In the genomic region with DNA sequence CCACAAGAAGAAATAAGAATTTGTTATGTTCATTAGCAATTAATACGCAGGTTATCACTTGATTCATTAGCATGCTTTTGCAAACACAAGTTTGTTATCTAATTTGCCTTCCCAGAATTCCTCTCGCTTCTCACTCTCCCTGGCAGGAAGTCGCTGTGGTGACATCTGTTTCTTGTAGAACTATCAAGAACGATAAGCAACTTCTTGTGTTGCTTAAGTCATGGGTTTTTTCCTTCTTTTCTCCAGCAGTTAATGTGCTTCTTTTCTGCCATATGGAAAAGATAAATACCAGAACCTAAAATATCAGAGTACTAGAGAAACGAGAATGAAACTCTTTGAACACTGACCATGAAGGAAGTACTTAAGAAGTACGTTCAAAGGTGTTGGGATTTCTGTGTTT, we compare ENCODE assay signal across 1 cellular context.
TF ChIP-seq lines count a peak whose summit lies in the region.

No MANE protein-coding gene starts in this region.

TF ChIP-seq in H1, 55 proteins besides CTCF, POLR2A, EP300 and RAD21 (continued from another document):
- TF ChIP-seq CEBPB (IDR thresholded peaks at IDR 0.05; ENCODE audit: low read depth, low read length) (no peak), TAF7 (optimal IDR thresholded peaks at IDR 0.05; ENCODE audit: borderline replicate concordance, low read depth, low read length) (no peak), CHD1 (IDR thresholded peaks at IDR 0.05; ENCODE audit: low read depth, low read length) (no peak), EZH2 (IDR thresholded peaks at IDR 0.05; ENCODE audit: low read depth, low read length, severe bottlenecking) (no peak), ZNF274 (IDR thresholded peaks at IDR 0.05; ENCODE audit: borderline replicate concordance, extremely low read depth, low read length) (no peak)
TF ChIP-seq in H1: peak in this region for 0.
